Comparison of ENCODE assay signal across 15 cellular contexts in genomic region chr2:206521612-206522011, GRCh38.
"Had no signal": no experiment of that assay in that cellular context is flagged by ENCODE, and none has a peak within 500 bp of the region (broad histone marks: within the 10 kb centered on the region; RNA-seq: fewer than 3 reads in every experiment).

No MANE protein-coding gene starts in this region.

- H3K9me3 Mint-ChIP-seq: activated naive CD4-positive, alpha-beta T cell treated with anti-CD3 and anti-CD28 coated beads, Interleukin-2, amount 50 U/mL, for 24 hours; central memory CD8-positive, alpha-beta T cell; natural killer cell treated with Interleukin-12 subunit alpha and Interleukin-12 subunit beta and Interleukin-15 and Interleukin-18, amount 100 ng/mL, for 72 hours; stimulated activated memory B cell treated with anti-CD40 and anti-IgM and Interleukin-4, amounts not matched to agents 10 μg/mL and 1 μg/mL and 100 μg/mL, for 72 hours had no signal

- H3K4me1 Mint-ChIP-seq: activated naive CD4-positive, alpha-beta T cell treated with anti-CD3 and anti-CD28 coated beads, Interleukin-2, amount 50 U/mL, for 24 hours; central memory CD8-positive, alpha-beta T cell; stimulated activated memory B cell treated with anti-CD40 and anti-IgM and Interleukin-4, amounts not matched to agents 10 μg/mL and 1 μg/mL and 100 μg/mL, for 72 hours had no signal

- ATAC-seq: lower lobe of right lung; natural killer cell treated with Interleukin-12 subunit alpha and Interleukin-12 subunit beta and Interleukin-15 and Interleukin-18, amount 100 ng/mL, for 72 hours; stimulated activated memory B cell treated with anti-CD40 and anti-IgM and Interleukin-4, amounts not matched to agents 10 μg/mL and 1 μg/mL and 100 μg/mL, for 72 hours had no signal

- H3K4me3 Mint-ChIP-seq: activated naive CD4-positive, alpha-beta T cell treated with anti-CD3 and anti-CD28 coated beads, Interleukin-2, amount 50 U/mL, for 24 hours; activated T-cell treated with anti-CD3 and anti-CD28 coated beads, Interleukin-2, amount 50 U/mL, for 72 hours; central memory CD8-positive, alpha-beta T cell; natural killer cell treated with Interleukin-12 subunit alpha and Interleukin-12 subunit beta and Interleukin-15 and Interleukin-18, amount 100 ng/mL, for 72 hours; stimulated activated memory B cell treated with anti-CD40 and anti-IgM and Interleukin-4, amounts not matched to agents 10 μg/mL and 1 μg/mL and 100 μg/mL, for 72 hours had no signal

- H3K27me3 Mint-ChIP-seq: central memory CD8-positive, alpha-beta T cell; natural killer cell treated with Interleukin-12 subunit alpha and Interleukin-12 subunit beta and Interleukin-15 and Interleukin-18, amount 100 ng/mL, for 72 hours; stimulated activated memory B cell treated with anti-CD40 and anti-IgM and Interleukin-4, amounts not matched to agents 10 μg/mL and 1 μg/mL and 100 μg/mL, for 72 hours had no signal

- DNase-seq: activated CD4-positive, alpha-beta T cell treated with anti-CD3 and anti-CD28 coated beads, Interleukin-2, amount 50 U/mL, for 1 hour; activated gamma-delta T cell; activated T-cell treated with anti-CD3 and anti-CD28 coated beads, Interleukin-2, amount 50 U/mL, for 72 hours; cortex of kidney; effector CD8-positive, alpha-beta T cell; foreskin fibroblast; lower lobe of right lung; sigmoid colon; stimulated activated CD4-positive, alpha-beta T cell treated with anti-CD3 and anti-CD28 coated beads, Interleukin-4, amount 100 ng/mL, for 24 hours; T1000 had no signal

- H3K27ac Mint-ChIP-seq: activated naive CD4-positive, alpha-beta T cell treated with anti-CD3 and anti-CD28 coated beads, Interleukin-2, amount 50 U/mL, for 24 hours; natural killer cell treated with Interleukin-12 subunit alpha and Interleukin-12 subunit beta and Interleukin-15 and Interleukin-18, amount 100 ng/mL, for 72 hours; stimulated activated memory B cell treated with anti-CD40 and anti-IgM and Interleukin-4, amounts not matched to agents 10 μg/mL and 1 μg/mL and 100 μg/mL, for 72 hours had no signal

- H3K4me3 ChIP-seq: ascending aorta, lower lobe of right lung, sigmoid colon had no signal
